8 cellular contexts compared by ENCODE assay signal in the genomic region with DNA sequence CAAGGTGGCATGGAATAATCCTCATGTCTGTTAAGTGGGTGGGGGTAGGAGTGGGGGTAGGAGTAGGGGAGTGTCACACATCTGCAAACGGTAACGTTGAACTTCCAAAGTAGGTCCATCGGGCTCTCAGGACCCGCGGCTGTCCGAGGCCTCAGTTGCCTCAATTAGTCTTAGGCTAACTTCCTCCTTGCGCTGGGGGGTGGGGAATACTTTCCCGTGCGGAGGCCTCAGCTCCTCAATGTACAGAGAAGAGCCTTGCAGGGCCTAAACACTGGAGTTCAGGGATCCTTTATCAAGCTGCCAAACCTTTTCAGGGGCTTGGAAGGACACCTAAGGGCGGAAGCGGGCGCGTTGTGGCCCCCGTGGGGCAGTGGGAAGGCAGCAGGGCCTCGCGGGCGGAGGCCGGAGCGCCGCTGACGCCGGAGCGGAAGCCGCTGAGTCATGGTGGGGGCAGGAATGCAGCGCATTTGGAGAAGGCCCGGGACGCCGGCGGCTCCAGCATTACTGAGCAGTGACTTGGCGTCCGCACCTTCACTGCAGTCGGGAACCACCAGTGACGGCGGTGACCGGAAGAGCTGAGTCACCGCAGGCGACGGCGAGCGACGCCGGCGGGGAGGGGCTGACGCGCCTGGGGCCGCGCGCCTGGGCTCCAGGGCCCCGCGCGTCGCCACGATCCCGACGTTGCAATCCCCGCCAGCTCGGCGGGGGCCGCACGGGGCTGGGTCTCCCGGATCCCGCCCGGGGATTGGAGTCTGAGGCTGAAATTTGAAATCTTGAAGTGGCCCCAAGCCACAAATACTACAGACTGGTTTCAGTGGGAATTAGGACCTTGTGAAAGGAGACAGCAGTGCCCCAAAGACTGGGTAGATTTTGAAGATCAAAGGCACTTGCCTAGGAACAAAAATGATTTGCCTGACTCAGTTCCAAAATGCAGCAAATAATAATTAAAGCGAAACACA. TPM values are rescaled to one million over a fixed set of nuclear protein-coding genes. Genes with fewer than 3 reads are reported as not detected.
DNase-seq lines count a peak whose midpoint lies in the region; ATAC-seq and TF ChIP-seq lines count a peak whose summit lies in the region.

No MANE protein-coding gene starts in this region.

- peaks cover 14% of the 10 kb centered on the region for H3K4me1 Mint-ChIP-seq in progenitor cell of endocrine pancreas (ENCODE audit: low read depth)

- H3K27ac Mint-ChIP-seq in progenitor cell of endocrine pancreas: peak overlapping the region; percentile 100

- H3K27ac ChIP-seq in left ventricle myocardium inferior (replicated peaks): peak overlapping the region; percentile 100
- H3K27ac ChIP-seq in upper lobe of right lung: peak overlapping the region; percentile 99

- TF ChIP-seq CTCF in left ventricle myocardium inferior (IDR thresholded peaks at IDR 0.05; ENCODE audit: borderline replicate concordance) (no peak), progenitor cell of endocrine pancreas (IDR thresholded peaks at IDR 0.05; ENCODE audit: unreplicated experiment) (no peak), upper lobe of right lung (IDR thresholded peaks at IDR 0.05) (no peak)

- intact Hi-C loops in left ventricle myocardium inferior (cut with micrococcal nuclease) (no loop called here), upper lobe of right lung (cut with DNase I) (no loop called here)

- H3K4me3 Mint-ChIP-seq in progenitor cell of endocrine pancreas (ENCODE audit: low read depth): peak overlapping the region; percentile 75

- H3K4me3 ChIP-seq in left ventricle myocardium inferior (peak overlapping the region; percentile 66), upper lobe of right lung (peak overlapping the region; percentile 55)

- DNase-seq in NCI-H146 treated with DMSO at 0.1 percent for 48 hours (lab: John Stamatoyannopoulos, UW; ENCODE audit: unreplicated experiment) (peak; percentile 78), T-helper 1 cell (peak; percentile 61 to 92 (median 68)), amniotic epithelial cell (ENCODE audit: low read depth) (peak; percentile 91), left ventricle myocardium inferior (peak; percentile 96), progenitor cell of endocrine pancreas (ENCODE audit: low spot score, unreplicated experiment) (peak; percentile 80), upper lobe of right lung (peak; percentile 98)

- no peaks in the 10 kb centered on the region for H3K9me3 ChIP-seq in left ventricle myocardium inferior (replicated peaks)
- H3K9me3 ChIP-seq in upper lobe of right lung: no peaks in the 10 kb centered on the region

- no peaks in the 10 kb centered on the region for H3K36me3 ChIP-seq in left ventricle myocardium inferior
- H3K36me3 ChIP-seq in upper lobe of right lung: no peaks in the 10 kb centered on the region

- H3K9me3 Mint-ChIP-seq in progenitor cell of endocrine pancreas (ENCODE audit: low read depth): no peaks in the 10 kb centered on the region

- no peaks in the 10 kb centered on the region for H3K36me3 Mint-ChIP-seq in progenitor cell of endocrine pancreas (ENCODE audit: insufficient read depth)

- ATAC-seq in GM18499 (IDR thresholded peaks at IDR 0.05; ENCODE audit: insufficient read depth, unreplicated experiment) (peak; percentile 45), HG02885 (IDR thresholded peaks at IDR 0.05; ENCODE audit: poor library complexity, unreplicated experiment) (peak; percentile 98), upper lobe of right lung (peak; percentile 99)

- peaks cover 39% of the 10 kb centered on the region for H3K4me1 ChIP-seq in left ventricle myocardium inferior
- peaks cover 4% of the 10 kb centered on the region for H3K4me1 ChIP-seq in upper lobe of right lung

- H3K27me3 ChIP-seq in left ventricle myocardium inferior (ENCODE audit: low read depth): no peaks in the 10 kb centered on the region
- no peaks in the 10 kb centered on the region for H3K27me3 ChIP-seq in upper lobe of right lung

- H3K27me3 Mint-ChIP-seq in progenitor cell of endocrine pancreas: no peaks in the 10 kb centered on the region

RNA-seq across cellular contexts. Expression of a gene that starts 20.2 kb away (rescaled TPM):
- total RNA-seq in left ventricle myocardium inferior: 150 TPM
- 129 and 141 TPM in 2 replicates for total RNA-seq in progenitor cell of endocrine pancreas
- total RNA-seq in upper lobe of right lung: 120 TPM

RNA-seq across cellular contexts. Expression of a gene that starts 49.8 kb away (rescaled TPM):
- 20.2 TPM for total RNA-seq in left ventricle myocardium inferior
- 51.8 and 52.3 TPM in 2 replicates for total RNA-seq in progenitor cell of endocrine pancreas
- total RNA-seq in upper lobe of right lung: 71.6 TPM

Comparison
In these comparisons a context has a peak if more than half of its experiments do, and no peak if none do; other contexts are left out.
1. Peak in every context shown above with its lines: DNase-seq, ATAC-seq, H3K4me3 ChIP-seq and H3K27ac ChIP-seq.
2. ATAC-seq: peak in every context shown above with its lines; median percentile 99 in upper lobe of right lung; 98 in HG02885; 45 in GM18499.